9 cellular contexts compared by ENCODE assay signal in the genomic region with DNA sequence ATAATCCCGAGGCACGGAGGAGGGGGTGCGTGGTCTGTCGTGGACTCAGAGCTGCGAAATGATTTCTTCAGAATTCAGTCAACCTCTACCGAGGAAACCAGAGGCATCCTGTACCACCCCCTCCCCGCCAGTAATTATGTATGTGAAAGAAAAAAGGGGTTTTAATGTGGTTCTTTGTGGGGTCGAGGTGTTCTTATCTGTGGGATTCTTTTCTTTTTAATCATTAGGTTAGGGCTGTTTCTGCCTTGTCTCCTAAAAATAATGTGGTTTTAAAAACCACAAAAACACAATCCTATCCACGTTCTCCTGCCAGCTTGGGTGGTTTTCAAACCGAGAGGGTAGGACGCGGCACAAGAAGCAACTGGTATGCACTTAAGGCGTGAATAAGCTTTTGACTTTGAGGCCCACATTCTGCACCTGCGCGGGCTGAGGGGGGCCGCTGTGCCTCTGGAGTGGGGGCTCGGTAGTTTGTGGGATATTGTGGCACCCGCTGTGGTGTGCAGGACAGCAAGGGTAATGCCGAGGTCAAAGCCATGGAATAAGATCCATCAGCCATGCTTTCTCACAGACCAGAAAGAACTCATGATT. TPM values are rescaled to one million over a fixed set of nuclear protein-coding genes. Genes with fewer than 3 reads are reported as not detected.
DNase-seq lines count a peak whose midpoint lies in the region; TF ChIP-seq lines count a peak whose summit lies in the region.
"Had no signal": no experiment of that assay in that cellular context is flagged by ENCODE, and none has a peak within 500 bp of the region (broad histone marks: within the 10 kb centered on the region; RNA-seq: fewer than 3 reads in every experiment).

No MANE protein-coding gene starts in this region.

- no peaks in the 10 kb centered on the region for H3K36me3 ChIP-seq in endodermal cell (ENCODE audit: control insufficient read depth, insufficient read depth, low read length)

- TF ChIP-seq POLR2A in NB4 (IDR thresholded peaks at IDR 0.05; ENCODE audit: extremely low read depth, insufficient read length) = no peak

- H3K9me3 Mint-ChIP-seq in endodermal cell = no peaks in the 10 kb centered on the region
- H3K9me3 Mint-ChIP-seq in osteocyte (ENCODE audit: unreplicated experiment) = no peaks in the 10 kb centered on the region

- H3K9ac ChIP-seq in endodermal cell (ENCODE audit: extremely low read depth, low read length, poor library complexity, severe bottlenecking) = no peak overlapping the region

- H3K27me3 ChIP-seq in endodermal cell (ENCODE audit: control insufficient read depth, insufficient read depth, low read length, poor library complexity, severe bottlenecking) = peaks cover 48% of the 10 kb centered on the region

- DNase-seq in CD1c-positive myeloid dendritic cell (ENCODE audit: extremely low spot score) (peak; percentile 28), NB4 (ENCODE audit: low read depth) (no peak), endodermal cell (no peak), osteocyte (ENCODE audit: extremely low spot score, unreplicated experiment) (no peak), NCI-H774 (lab: John Stamatoyannopoulos, UW) (no peak), globus pallidus (ENCODE audit: low spot score) (no peak), NCI-H1694 treated with DMSO at 0.1 percent for 48 hours (lab: John Stamatoyannopoulos, UW) (no peak), AG08395 (ENCODE audit: low spot score) (no peak)
- DNase-seq: activated CD8-positive, alpha-beta memory T cell treated with anti-CD3 and anti-CD28 coated beads, Interleukin-2, amount 50 U/mL, for 4 hours had no signal

- TF ChIP-seq CTCF in NB4 (IDR thresholded peaks at IDR 0.05; ENCODE audit: low read depth, low read length) = no peak
- no peak for TF ChIP-seq CTCF in endodermal cell (conservative IDR thresholded peaks at IDR 0.05)
- TF ChIP-seq CTCF in osteocyte (IDR thresholded peaks at IDR 0.05) = no peak

- H3K4me3 ChIP-seq in NB4 (ENCODE audit: low read depth, low read length) = peak overlapping the region; percentile 14
- H3K4me3 ChIP-seq in endodermal cell (ENCODE audit: low read length) = peak overlapping the region; percentile 77

- no peaks in the 10 kb centered on the region for H3K9me3 ChIP-seq in endodermal cell (ENCODE audit: control insufficient read depth, low read length)

- no peak overlapping the region for H3K27ac ChIP-seq in endodermal cell (ENCODE audit: low read depth, low read length)

- WGBS in endodermal cell (ENCODE audit: insufficient coverage in 1 of 2, insufficient read length in 1 of 2), 2 experiments = 68 to 95% methylated on average over 4 to 19 of the region's 19 CpGs

- H3K4me3 Mint-ChIP-seq in endodermal cell (peak overlapping the region; percentile 55), osteocyte (ENCODE audit: unreplicated experiment) (peak overlapping the region; percentile 68)

- H3K4me1 Mint-ChIP-seq in endodermal cell (peaks cover 10% of the 10 kb centered on the region), osteocyte (ENCODE audit: unreplicated experiment) (peaks cover 8% of the 10 kb centered on the region)

- no peaks in the 10 kb centered on the region for H3K4me1 ChIP-seq in endodermal cell (ENCODE audit: control insufficient read depth, insufficient read depth, low read length)

- H3K27me3 Mint-ChIP-seq in endodermal cell (ENCODE audit: insufficient read depth) (peaks cover 57% of the 10 kb centered on the region), osteocyte (ENCODE audit: unreplicated experiment) (peaks cover 15% of the 10 kb centered on the region)

- H3K27ac Mint-ChIP-seq in endodermal cell (no peak overlapping the region), osteocyte (ENCODE audit: unreplicated experiment) (no peak overlapping the region)

- no peaks in the 10 kb centered on the region for H3K36me3 Mint-ChIP-seq in endodermal cell (ENCODE audit: low read depth)
- no peaks in the 10 kb centered on the region for H3K36me3 Mint-ChIP-seq in osteocyte (ENCODE audit: unreplicated experiment)

RNA-seq across cellular contexts. Expression of gene SLC47A1, which starts 1.0 kb away (rescaled TPM):
- 1 to 10 TPM; 2.5 to 3.1 TPM for total RNA-seq in endodermal cell
- polyA plus RNA-seq in endodermal cell (2013, experiment 1 of 2) = 3.1 TPM
- polyA plus RNA-seq in endodermal cell (2013, experiment 2 of 2) = 2.9 TPM
- 2.4 and 2.7 TPM in 2 replicates for total RNA-seq in osteocyte
